Comparison of ENCODE assay signal across 8 cellular contexts in genomic region chr5:74866653-74867162, GRCh38. TPM values are rescaled to one million over a fixed set of nuclear protein-coding genes. Genes with fewer than 3 reads are reported as not detected.
DNase-seq lines count a peak whose midpoint lies in the region; ATAC-seq and TF ChIP-seq lines count a peak whose summit lies in the region.

No MANE protein-coding gene starts in this region.

- 90% methylated on average over 9 of the region's 29 CpGs for WGBS in mammary epithelial cell (ENCODE audit: low coverage, missing lambda C conversion rate)
- 29% methylated on average over 8 of the region's 29 CpGs for WGBS in right lobe of liver (ENCODE audit: insufficient coverage, low coverage, low lambda C conversion rate, missing lambda C conversion rate)

- H3K9ac ChIP-seq in HUES48 (ENCODE audit: low read depth, low read length) (peak overlapping the region; percentile 94), mammary epithelial cell (ENCODE audit: insufficient read depth, low read length) (no peak overlapping the region)

- no peak for TF ChIP-seq POLR2A in right lobe of liver (IDR thresholded peaks at IDR 0.05)

- dilution Hi-C loops in mammary epithelial cell (cut with HindIII; ENCODE audit: low sequenced_read_pairs), result no loop called here

- TSS peak; percentile 30 for BruUV-seq in mammary epithelial cell (replicated peaks; lab: Mats Ljungman, UMichigan)

- intact Hi-C loops in mammary epithelial cell (cut with micrococcal nuclease) (loop anchor here (5.0 kb wide), 1 partner anchor 54 kb away; no protein-coding TSS in a partner anchor), right lobe of liver (cut with DNase I) (no loop called here), tibial artery (cut with DNase I; ENCODE audit: low total_unique reads) (no loop called here)

- CTCF ChIA-PET in mammary epithelial cell (lab: Charles Lee; ENCODE audit: low non-redundant PET), result no interaction called here

- H3K79me2 ChIP-seq in mammary epithelial cell (ENCODE audit: insufficient read depth, low read length), result peaks cover 40% of the 10 kb centered on the region

- H2AFZ ChIP-seq in mammary epithelial cell (ENCODE audit: low read depth, low read length), result peak overlapping the region; percentile 95

- in situ Hi-C loops in mammary epithelial cell (cut with MboI; ENCODE audit: low sequenced_read_pairs in 2 of 2), result no loop called here

- peak overlapping the region; percentile 80 for H3K4me2 ChIP-seq in mammary epithelial cell (ENCODE audit: insufficient read depth, low read depth, low read length)

- H3K27me3 ChIP-seq in HUES48 (ENCODE audit: control insufficient read depth, insufficient read depth, low read length) (no peaks in the 10 kb centered on the region), mammary epithelial cell (ENCODE audit: insufficient read depth, low read length) (no peaks in the 10 kb centered on the region), right lobe of liver (no peaks in the 10 kb centered on the region), tibial artery (peaks cover 0 to 35% of the 10 kb centered on the region in 2 donors)

- TF ChIP-seq CTCF in mammary epithelial cell (conservative IDR thresholded peaks at IDR 0.05 in 1 of 2, IDR thresholded peaks at IDR 0.05 in 1 of 2; ENCODE audit: extremely low read depth in 1 of 2, insufficient read depth in 1 of 2, low read depth in 1 of 2, low read length in 2 of 2) (no peak), right lobe of liver (IDR thresholded peaks at IDR 0.05) (no peak), tibial artery (IDR thresholded peaks at IDR 0.05) (no peak)

- H3K4me3 ChIP-seq in HUES48 (ENCODE audit: low read depth, low read length) (peak overlapping the region; percentile 95), mammary epithelial cell (replicated peaks in 1 of 3; ENCODE audit: insufficient read depth in 1 of 3, low read depth in 2 of 3, low read length in 3 of 3) (peak overlapping the region in 2 of 3 experiments; percentile 77 to 87), right lobe of liver (peak overlapping the region; percentile 53 to 75 (median 58)), tibial artery (peak overlapping the region; percentile 43 to 63)

- H3K9me3 ChIP-seq in HUES48 (ENCODE audit: control insufficient read depth, insufficient read depth, low read length), result no peaks in the 10 kb centered on the region
- no peaks in the 10 kb centered on the region for H3K9me3 ChIP-seq in mammary epithelial cell (replicated peaks; ENCODE audit: insufficient read depth, low read length)
- H3K9me3 ChIP-seq in right lobe of liver, result no peaks in the 10 kb centered on the region
- H3K9me3 ChIP-seq in tibial artery, result no peaks in the 10 kb centered on the region

- H3K27ac ChIP-seq in HUES48 (ENCODE audit: low read depth, low read length) (peak overlapping the region; percentile 97), mammary epithelial cell (ENCODE audit: insufficient read depth, low read depth, low read length) (peak overlapping the region; percentile 60), right lobe of liver (peak overlapping the region; percentile 51 to 65 (median 62)), tibial artery (no peak overlapping the region)

- peak; percentile 23 to 58 (median 32) for ATAC-seq in right lobe of liver

- H3K4me1 ChIP-seq in HUES48 (ENCODE audit: control insufficient read depth, insufficient read depth, low read length) (peaks cover 57% of the 10 kb centered on the region), mammary epithelial cell (ENCODE audit: insufficient read depth, low read length) (peaks cover 36% of the 10 kb centered on the region), right lobe of liver (peaks cover 0 to 13% (median 0%) of the 10 kb centered on the region in 4 donors), tibial artery (peaks cover 0 to 15% (median 11%) of the 10 kb centered on the region in 4 donors)

- H3K36me3 ChIP-seq in HUES48 (ENCODE audit: control insufficient read depth, insufficient read depth, low read length) (no peaks in the 10 kb centered on the region), mammary epithelial cell (ENCODE audit: insufficient read depth, low read length) (no peaks in the 10 kb centered on the region), right lobe of liver (no peaks in the 10 kb centered on the region), tibial artery (no peaks in the 10 kb centered on the region)

- no peaks in the 10 kb centered on the region for H4K20me1 ChIP-seq in mammary epithelial cell (ENCODE audit: insufficient read depth, low read length)

- peak; percentile 84 for DNase-seq in ELF-1 (ENCODE audit: low read depth, low spot score)
- DNase-seq in mammary epithelial cell, result no peak
- DNase-seq in right lobe of liver, result peak in 1 of 3 donors; percentile 47
- DNase-seq in tibial artery, result no peak
- DNase-seq in NCI-H1048 (lab: John Stamatoyannopoulos, UW), result no peak
- DNase-seq in NCI-H1930 (lab: John Stamatoyannopoulos, UW), result no peak
- DNase-seq in NOMO-1 (lab: John Stamatoyannopoulos, UW; ENCODE audit: unreplicated experiment in 2 of 2), result no peak

RNA-seq across cellular contexts. Expression of gene FAM169A, which starts 0.5 kb away (rescaled TPM):
- 10 to 100 TPM; 24.5 to 25.5 TPM for total RNA-seq in mammary epithelial cell
- polyA plus RNA-seq in mammary epithelial cell, result 7.0 TPM
- polyA minus RNA-seq in mammary epithelial cell, result 7.2 TPM
- total RNA-seq in right lobe of liver, result 1 to 10 TPM; 1.2 to 7.5 (median 4.1) TPM

Comparison
In these comparisons a context has a peak if more than half of its experiments do, and no peak if none do; other contexts are left out.
1. H3K27ac ChIP-seq: peak in HUES48 (single experiment), mammary epithelial cell (single experiment) and right lobe of liver (3 of 3); none in tibial artery (0 of 2).
2. Peak in every context shown above with its lines, with median percentiles within 50 percentile points of each other: H3K4me3 ChIP-seq.